8 cellular contexts compared by ENCODE assay signal in genomic region chr14:75981826-75982723, GRCh38. TPM values are rescaled to one million over a fixed set of nuclear protein-coding genes. Genes with fewer than 3 reads are reported as not detected.
A peak's percentile ranks its signal among the peaks of the same experiment; 100 is the strongest.
DNase-seq lines count a peak whose midpoint lies in the region; ATAC-seq and TF ChIP-seq lines count a peak whose summit lies in the region.

Gene TGFB3, minus strand, starts transcription at chr14:75981995. Its CDS starts 1,102 bp downstream, at chr14:75980893.

- peaks cover 40 to 50% of the 10 kb centered on the region in 2 donors for H3K4me1 Mint-ChIP-seq in natural killer cell treated with Interleukin-12 subunit alpha and Interleukin-12 subunit beta and Interleukin-15 and Interleukin-18, amount 100 ng/mL, for 72 hours (ENCODE audit: low read depth in 2 of 2)
- H3K4me1 Mint-ChIP-seq in stimulated activated memory B cell treated with anti-CD40 and anti-IgM and Interleukin-4, amounts not matched to agents 10 μg/mL and 1 μg/mL and 100 μg/mL, for 72 hours, result peaks cover 56% of the 10 kb centered on the region

- no peaks in the 10 kb centered on the region for H3K27me3 Mint-ChIP-seq in natural killer cell treated with Interleukin-12 subunit alpha and Interleukin-12 subunit beta and Interleukin-15 and Interleukin-18, amount 100 ng/mL, for 72 hours
- H3K27me3 Mint-ChIP-seq in stimulated activated memory B cell treated with anti-CD40 and anti-IgM and Interleukin-4, amounts not matched to agents 10 μg/mL and 1 μg/mL and 100 μg/mL, for 72 hours, result no peaks in the 10 kb centered on the region

- H3K27ac Mint-ChIP-seq in natural killer cell treated with Interleukin-12 subunit alpha and Interleukin-12 subunit beta and Interleukin-15 and Interleukin-18, amount 100 ng/mL, for 72 hours, result peak within 1 kb of the TSS; percentile 69 to 84
- H3K27ac Mint-ChIP-seq in stimulated activated memory B cell treated with anti-CD40 and anti-IgM and Interleukin-4, amounts not matched to agents 10 μg/mL and 1 μg/mL and 100 μg/mL, for 72 hours, result peak within 1 kb of the TSS; percentile 77

- TF ChIP-seq CTCF in fibroblast of pulmonary artery (IDR thresholded peaks at IDR 0.05; ENCODE audit: low read length, missing control alignments), result peak; percentile 53

- no peaks in the 10 kb centered on the region for H3K9me3 Mint-ChIP-seq in natural killer cell treated with Interleukin-12 subunit alpha and Interleukin-12 subunit beta and Interleukin-15 and Interleukin-18, amount 100 ng/mL, for 72 hours
- no peaks in the 10 kb centered on the region for H3K9me3 Mint-ChIP-seq in stimulated activated memory B cell treated with anti-CD40 and anti-IgM and Interleukin-4, amounts not matched to agents 10 μg/mL and 1 μg/mL and 100 μg/mL, for 72 hours

- H3K4me3 Mint-ChIP-seq in natural killer cell treated with Interleukin-12 subunit alpha and Interleukin-12 subunit beta and Interleukin-15 and Interleukin-18, amount 100 ng/mL, for 72 hours, result peak within 1 kb of the TSS; percentile 88
- H3K4me3 Mint-ChIP-seq in stimulated activated memory B cell treated with anti-CD40 and anti-IgM and Interleukin-4, amounts not matched to agents 10 μg/mL and 1 μg/mL and 100 μg/mL, for 72 hours, result peak within 1 kb of the TSS; percentile 77

- no peaks in the 10 kb centered on the region for H3K36me3 Mint-ChIP-seq in natural killer cell treated with Interleukin-12 subunit alpha and Interleukin-12 subunit beta and Interleukin-15 and Interleukin-18, amount 100 ng/mL, for 72 hours
- H3K36me3 Mint-ChIP-seq in stimulated activated memory B cell treated with anti-CD40 and anti-IgM and Interleukin-4, amounts not matched to agents 10 μg/mL and 1 μg/mL and 100 μg/mL, for 72 hours, result no peaks in the 10 kb centered on the region

- ATAC-seq in GM21447 (IDR thresholded peaks at IDR 0.05; ENCODE audit: unreplicated experiment), result peak; percentile 50
- ATAC-seq in natural killer cell treated with Interleukin-12 subunit alpha and Interleukin-12 subunit beta and Interleukin-15 and Interleukin-18, amount 100 ng/mL, for 72 hours, result peak; percentile 76 to 78
- ATAC-seq in stimulated activated memory B cell treated with anti-CD40 and anti-IgM and Interleukin-4, amounts not matched to agents 10 μg/mL and 1 μg/mL and 100 μg/mL, for 72 hours, result peak; percentile 78

- H3K4me3 ChIP-seq in fibroblast of pulmonary artery (replicated peaks; ENCODE audit: low read depth, low read length), result peak within 1 kb of the TSS; percentile 65

- DNase-seq in CD1c-positive myeloid dendritic cell (ENCODE audit: extremely low spot score) (peak; percentile 85), LoVo (ENCODE audit: low spot score) (peak; percentile 80), RPMI8226 (peak; percentile 74), fibroblast of pulmonary artery (ENCODE audit: low read depth) (peak; percentile 94)
- DNase-seq in activated effector memory CD4-positive, alpha-beta T cell treated with Interleukin-2 at 50 U/mL for 16 hours, result peak; percentile 73
- peak; percentile 83 for DNase-seq in natural killer cell treated with Interleukin-12 subunit alpha and Interleukin-12 subunit beta and Interleukin-15 and Interleukin-18, amount 100 ng/mL, for 72 hours (ENCODE audit: low spot score)

RNA-seq across cellular contexts. Expression of gene TGFB3, which starts in this region (rescaled TPM):
- 1 to 10 TPM; 1.4 to 3.8 TPM for total RNA-seq in natural killer cell treated with Interleukin-12 subunit alpha and Interleukin-12 subunit beta and Interleukin-15 and Interleukin-18, amount 100 ng/mL, for 72 hours

Comparison
In these comparisons a context has a peak if more than half of its experiments do, and no peak if none do; other contexts are left out.
1. Peak in every context shown above with its lines: DNase-seq, ATAC-seq and H3K4me3 ChIP-seq.